8 cellular contexts compared by ENCODE assay signal in the genomic region with DNA sequence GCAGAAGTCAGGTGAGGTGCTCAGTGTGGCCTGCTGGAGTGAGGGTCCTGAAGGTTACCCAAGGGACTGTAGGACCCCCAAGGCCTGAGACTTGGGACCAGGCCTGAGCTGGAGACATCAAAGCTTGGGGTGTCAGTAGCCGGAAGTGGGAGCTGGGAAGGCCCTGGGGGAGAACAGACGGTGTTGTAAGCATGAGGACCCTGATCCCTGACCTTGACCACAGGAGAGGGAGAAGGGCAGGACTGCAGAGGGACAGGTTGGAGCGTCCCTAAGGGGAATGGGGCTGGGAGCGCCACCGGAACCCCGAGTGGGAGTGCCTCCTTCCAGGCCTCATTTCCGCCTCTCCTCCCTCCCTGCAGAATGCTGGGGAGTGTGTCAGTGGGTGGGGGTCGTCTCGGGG. TPM values are rescaled to one million over a fixed set of nuclear protein-coding genes. Genes with fewer than 3 reads are reported as not detected.
A peak's percentile ranks its signal among the peaks of the same experiment; 100 is the strongest.
DNase-seq lines count a peak whose midpoint lies in the region; ATAC-seq and TF ChIP-seq lines count a peak whose summit lies in the region.

No MANE protein-coding gene starts in this region.

- in situ Hi-C loops in Panc1 (cut with HindIII; ENCODE audit: low pct_unique_long_range_greater_than_20kb, low sequenced_read_pairs) = no loop called here

- TF ChIP-seq CTCF in Caco-2 (IDR thresholded peaks at IDR 0.05; ENCODE audit: insufficient read depth in 1 of 2, low read depth in 1 of 2, low read length in 1 of 2, severe bottlenecking in 1 of 2, unreplicated experiment in 1 of 2) = no peak
- no peak for TF ChIP-seq CTCF in Panc1 (IDR thresholded peaks at IDR 0.05)
- no peak for TF ChIP-seq CTCF in esophagus muscularis mucosa (IDR thresholded peaks at IDR 0.05)

- H3K9me3 ChIP-seq in Caco-2 (no peaks in the 10 kb centered on the region), Panc1 (ENCODE audit: control insufficient read depth, insufficient read depth, low read depth, low read length) (no peaks in the 10 kb centered on the region), esophagus muscularis mucosa (no peaks in the 10 kb centered on the region)

- H3K9ac ChIP-seq in rectal smooth muscle tissue (ENCODE audit: low read length) = peak overlapping the region; percentile 5

- no peaks in the 10 kb centered on the region for H3K9me3 Mint-ChIP-seq in Caco-2 (ENCODE audit: unreplicated experiment)

- no peak for TF ChIP-seq EP300 in esophagus muscularis mucosa (IDR thresholded peaks at IDR 0.05)

- DNase-seq in Caco-2 (no peak), Panc1 (ENCODE audit: low read depth, low spot score) (no peak), esophagus muscularis mucosa (ENCODE audit: extremely low spot score) (no peak), sciatic nerve (ENCODE audit: low spot score) (no peak), posterior cingulate gyrus (no peak)

- intact Hi-C loops in Caco-2 (cut with micrococcal nuclease; ENCODE audit: unreplicated experiment) = no loop called here
- intact Hi-C loops in Panc1 (cut with micrococcal nuclease; ENCODE audit: unreplicated experiment) = no loop called here
- intact Hi-C loops in esophagus muscularis mucosa (cut with DNase I) = loop anchor here (5.0 kb wide), 1 partner anchor 104 kb away; a partner anchor contains a TSS
- intact Hi-C loops in sciatic nerve (cut with DNase I) = no loop called here
- intact Hi-C loops in posterior cingulate gyrus (cut with DNase I) = loop anchor here (5.0 kb wide), 1 partner anchor 124 kb away; no protein-coding TSS in a partner anchor

- no peaks in the 10 kb centered on the region for H3K36me3 ChIP-seq in Caco-2 (ENCODE audit: control insufficient read depth, insufficient read depth, low read length)
- peaks cover 3% of the 10 kb centered on the region; the same call in 1 of the 2 replicates for H3K36me3 ChIP-seq in Panc1 (ENCODE audit: control insufficient read depth, insufficient read depth, low read length)
- peaks cover 0 to 7% (median 2%) of the 10 kb centered on the region in 4 donors for H3K36me3 ChIP-seq in esophagus muscularis mucosa
- no peaks in the 10 kb centered on the region for H3K36me3 ChIP-seq in rectal smooth muscle tissue (ENCODE audit: control insufficient read depth, insufficient read depth, low read length)

- H3K27ac ChIP-seq in Panc1 (ENCODE audit: low read length) = peak overlapping the region; percentile 52
- peak overlapping the region; percentile 75 to 88 (median 82) for H3K27ac ChIP-seq in esophagus muscularis mucosa (replicated peaks in 1 of 4)
- peak overlapping the region; percentile 87 for H3K27ac ChIP-seq in rectal smooth muscle tissue (ENCODE audit: low read depth, low read length)

- CTCF ChIA-PET in Caco-2 (lab: Charles Lee) = interaction anchor here (1.0 to 2.6 kb wide), 2 partner anchors 18 to 108 kb away, joined by 3 to 21 read pairs; a partner anchor contains a TSS
- CTCF ChIA-PET in Panc1 (lab: Charles Lee) = interaction anchor here (1.0 kb wide), 1 partner anchor 19 kb away, joined by 4 read pairs; a partner anchor contains a TSS

- peaks cover 6% of the 10 kb centered on the region for H3K36me3 Mint-ChIP-seq in Caco-2 (ENCODE audit: insufficient read depth, unreplicated experiment)

- BruUV-seq in Caco-2 (replicated peaks; lab: Mats Ljungman, UMichigan) (no TSS peak), Panc1 (replicated peaks; lab: Mats Ljungman, UMichigan) (no TSS peak)

- peak overlapping the region; percentile 83 for H3K27ac Mint-ChIP-seq in Caco-2 (ENCODE audit: unreplicated experiment)

- peaks cover 4% of the 10 kb centered on the region for H3K27me3 Mint-ChIP-seq in Caco-2 (ENCODE audit: insufficient read depth, unreplicated experiment)

- ATAC-seq in Panc1 (no peak), sciatic nerve (no peak), HG02981 (IDR thresholded peaks at IDR 0.05; ENCODE audit: unreplicated experiment) (no peak), HG03457 (IDR thresholded peaks at IDR 0.05; ENCODE audit: unreplicated experiment) (no peak)

- H3K4me3 ChIP-seq in Caco-2 (ENCODE audit: low read depth, low read length) = no peak overlapping the region
- peak overlapping the region in 1 of 2 experiments; percentile 75; a peak in 2 of 4 replicates for H3K4me3 ChIP-seq in Panc1 (ENCODE audit: low read depth in 2 of 2, low read length in 2 of 2)
- H3K4me3 ChIP-seq in esophagus muscularis mucosa = peak overlapping the region; percentile 77 to 87 (median 78)
- peak overlapping the region; percentile 93 for H3K4me3 ChIP-seq in rectal smooth muscle tissue (ENCODE audit: low read length)

- H3K4me3 Mint-ChIP-seq in Caco-2 (ENCODE audit: unreplicated experiment) = peak overlapping the region; percentile 85

- TF ChIP-seq POLR2A in esophagus muscularis mucosa (IDR thresholded peaks at IDR 0.05; ENCODE audit: low read depth) = no peak

- H3K4me1 ChIP-seq in Caco-2 (peaks cover 4% of the 10 kb centered on the region; the same call in 1 of the 2 replicates), Panc1 (ENCODE audit: control insufficient read depth, insufficient read depth, low read length) (peaks cover 12% of the 10 kb centered on the region), esophagus muscularis mucosa (peaks cover 16 to 26% (median 21%) of the 10 kb centered on the region in 4 donors), rectal smooth muscle tissue (ENCODE audit: control insufficient read depth, insufficient read depth, low read length) (peaks cover 3% of the 10 kb centered on the region)

- H3K4me1 Mint-ChIP-seq in Caco-2 (ENCODE audit: low read depth, unreplicated experiment) = peaks cover 7% of the 10 kb centered on the region

- no peaks in the 10 kb centered on the region for H3K27me3 ChIP-seq in Caco-2 (replicated peaks; ENCODE audit: control insufficient read depth, insufficient read depth, low read length)
- H3K27me3 ChIP-seq in Panc1 (ENCODE audit: control insufficient read depth, insufficient read depth, low read length) = no peaks in the 10 kb centered on the region
- H3K27me3 ChIP-seq in esophagus muscularis mucosa = peaks cover 0 to 11% (median 0%) of the 10 kb centered on the region in 4 donors
- no peaks in the 10 kb centered on the region for H3K27me3 ChIP-seq in rectal smooth muscle tissue (ENCODE audit: control insufficient read depth, insufficient read depth, low read length)

- 82% methylated on average over 7 of the region's 9 CpGs for WGBS in esophagus muscularis mucosa

- POLR2A ChIA-PET in Caco-2 (lab: Charles Lee) (interaction anchor here (0.6 kb wide), 1 partner anchor 319 kb away, joined by 6 read pairs; no protein-coding TSS in a partner anchor), Panc1 (lab: Charles Lee) (no interaction called here)

RNA-seq across cellular contexts. Expression of a gene that starts 0.5 kb away (rescaled TPM):
- not detected in 2 replicates for total RNA-seq in Caco-2 (2022)
- total RNA-seq in Panc1 (2021; ENCODE audit: unreplicated experiment) = 0.05 TPM
- 0.12 TPM for polyA plus RNA-seq in Panc1 (2012; ENCODE audit: insufficient read length)
- under 1 TPM in 3 of 4 donors, not detected in 1; under 0.01 to 0.17 (median 0.11) TPM for total RNA-seq in esophagus muscularis mucosa
- 0.13 TPM for total RNA-seq in sciatic nerve

RNA-seq across cellular contexts. Expression of a gene that starts 0.9 kb away (rescaled TPM):
- 8.7 and 11.2 TPM in 2 replicates for total RNA-seq in Caco-2 (2022)
- total RNA-seq in Panc1 (2021; ENCODE audit: unreplicated experiment) = 13.8 TPM
- polyA plus RNA-seq in Panc1 (2012; ENCODE audit: insufficient read length) = 17.5 TPM
- 10 to 100 TPM; 16.8 to 23.5 (median 20.5) TPM for total RNA-seq in esophagus muscularis mucosa
- total RNA-seq in sciatic nerve = 10.3 TPM

RNA-seq across cellular contexts. Expression of a gene that starts 9.6 kb away (rescaled TPM):
- total RNA-seq in Caco-2 (2022) (not detected in 2 replicates), Panc1 (2021; ENCODE audit: unreplicated experiment) (not detected), esophagus muscularis mucosa (under 1 TPM in 2 of 4 donors, not detected in 2; 0.26 to 0.42 TPM), sciatic nerve (0.80 TPM)
- polyA plus RNA-seq in Panc1 (2012; ENCODE audit: insufficient read length) = 1.8 TPM

RNA-seq across cellular contexts. Expression of a gene that starts 18.7 kb away (rescaled TPM):
- 12.9 and 14.2 TPM in 2 replicates for total RNA-seq in Caco-2 (2022)
- 8.2 TPM for total RNA-seq in Panc1 (2021; ENCODE audit: unreplicated experiment)
- polyA plus RNA-seq in Panc1 (2012; ENCODE audit: insufficient read length) = 8.3 TPM
- total RNA-seq in esophagus muscularis mucosa = 1 to 10 TPM; 5.4 to 9.2 (median 7.0) TPM
- 6.8 TPM for total RNA-seq in sciatic nerve

Comparison
In these comparisons a context has a peak if more than half of its experiments do, and no peak if none do; other contexts are left out.
1. intact Hi-C loops: an anchor here in esophagus muscularis mucosa (5.0 kb wide) and posterior cingulate gyrus (5.0 kb wide); none called in Caco-2, Panc1 and sciatic nerve.